8 cellular contexts compared by ENCODE assay signal in genomic region chr10:132387723-132388210, GRCh38. TPM values are rescaled to one million over a fixed set of nuclear protein-coding genes. Genes with fewer than 3 reads are reported as not detected.
DNase-seq lines count a peak whose midpoint lies in the region; ATAC-seq and TF ChIP-seq lines count a peak whose summit lies in the region.

No MANE protein-coding gene starts in this region.

- H3K27me3 ChIP-seq in SJCRH30: no peaks in the 10 kb centered on the region
- no peaks in the 10 kb centered on the region for H3K27me3 ChIP-seq in cardiac muscle cell

- no peaks in the 10 kb centered on the region for H3K36me3 ChIP-seq in SJCRH30
- no peaks in the 10 kb centered on the region for H3K36me3 ChIP-seq in cardiac muscle cell

- TF ChIP-seq CTCF in GM12864 (IDR thresholded peaks at IDR 0.05; ENCODE audit: low read depth, low read length, missing control alignments): peak; percentile 56
- TF ChIP-seq CTCF in cardiac muscle cell (IDR thresholded peaks at IDR 0.05; ENCODE audit: low read depth, low read length): peak; percentile 46

- no peaks in the 10 kb centered on the region for H3K9me3 ChIP-seq in SJCRH30 (replicated peaks)
- H3K9me3 ChIP-seq in cardiac muscle cell (ENCODE audit: low read depth): no peaks in the 10 kb centered on the region

- H3K27ac ChIP-seq in SJCRH30 (no peak overlapping the region), cardiac muscle cell (peak overlapping the region; percentile 78), skin epidermis (peak overlapping the region in 16 of 21 experiments; percentile 3 to 67 (median 39))

- ATAC-seq in HG03175 (IDR thresholded peaks at IDR 0.05; ENCODE audit: unreplicated experiment): peak; percentile 65
- no peak for ATAC-seq in GM19395 (IDR thresholded peaks at IDR 0.05; ENCODE audit: unreplicated experiment)
- no peak for ATAC-seq in HG02571 (IDR thresholded peaks at IDR 0.05; ENCODE audit: unreplicated experiment)

- DNase-seq in GM12864 (ENCODE audit: low read depth): no peak
- peak; percentile 20 to 49 for DNase-seq in SJCRH30
- DNase-seq in activated naive CD4-positive, alpha-beta T cell (lab: John Stamatoyannopoulos, UW): peak in 3 of 4 experiments; percentile 33 to 82 (median 70)
- DNase-seq in cardiac muscle cell (ENCODE audit: low read depth in 1 of 2, low spot score in 1 of 2): peak; percentile 59 to 87

- H3K4me1 ChIP-seq in SJCRH30 (no peaks in the 10 kb centered on the region), cardiac muscle cell (ENCODE audit: low read depth) (peaks cover 25% of the 10 kb centered on the region)

- H3K4me3 ChIP-seq in GM12864 (ENCODE audit: low read depth, low read length): no peak overlapping the region
- H3K4me3 ChIP-seq in SJCRH30: no peak overlapping the region
- no peak overlapping the region for H3K4me3 ChIP-seq in cardiac muscle cell
- no peak overlapping the region for H3K4me3 ChIP-seq in skin epidermis

RNA-seq across cellular contexts. Expression of gene PWWP2B, which starts 9.2 kb away (rescaled TPM):
- total RNA-seq in SJCRH30 (2014; rRNA removed; shearing (Covaris generic)): 0.57 and 0.66 TPM in 2 replicates
- 28.3 and 35.7 TPM in 2 replicates for total RNA-seq in cardiac muscle cell
- 11.7 and 11.8 TPM in 2 replicates for polyA plus RNA-seq in cardiac muscle cell

RNA-seq across cellular contexts. Expression of gene LRRC27, which starts 55.8 kb away (rescaled TPM):
- 1.8 and 2.8 TPM in 2 replicates for total RNA-seq in SJCRH30 (2014; rRNA removed; shearing (Covaris generic))
- total RNA-seq in cardiac muscle cell: 12.8 and 19.0 TPM in 2 replicates
- polyA plus RNA-seq in cardiac muscle cell: 21.8 and 22.1 TPM in 2 replicates

Comparison
In these comparisons a context has a peak if more than half of its experiments do, and no peak if none do; other contexts are left out.
1. RNA of gene PWWP2B, which starts 9.2 kb away (total RNA-seq): 28.3 to 35.7 TPM in cardiac muscle cell; 0.57 to 0.66 TPM in SJCRH30; every median in the first group is over 10 times any median in the second.